6 cellular contexts compared by ENCODE assay signal in the genomic region with DNA sequence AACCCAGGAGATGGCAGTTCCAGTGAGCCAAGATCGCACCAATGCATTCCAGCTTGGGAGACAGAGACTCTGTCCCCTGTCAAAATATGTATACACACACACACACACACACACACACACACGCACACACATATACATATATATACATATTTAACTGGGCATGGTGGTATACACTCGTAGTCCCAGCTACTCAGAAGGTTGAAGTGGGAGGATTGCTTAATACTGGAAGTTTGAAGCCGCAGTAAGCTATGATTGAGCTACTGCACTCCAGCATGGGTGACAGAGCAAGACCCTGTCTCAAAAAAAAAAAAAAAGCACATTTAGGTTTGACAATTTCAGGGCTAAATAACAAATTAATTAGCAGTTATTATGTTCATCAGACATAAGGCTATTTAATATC.
"Had no signal": no experiment of that assay in that cellular context is flagged by ENCODE, and none has a peak within 500 bp of the region (broad histone marks: within the 10 kb centered on the region; RNA-seq: fewer than 3 reads in every experiment).

No MANE protein-coding gene starts in this region.

- ATAC-seq: GM23338, HepG2 had no signal

- H3K4me2 ChIP-seq: GM23338 had no signal

- H3K27ac ChIP-seq: HL-60 had no signal

- DNase-seq: H9, HCEC 1CT, KBM-7 had no signal

- H3K4me3 ChIP-seq: GM23338 had no signal
